ENCODE assay signal across 8 cellular contexts in genomic region chr11:95922536-95923440, GRCh38. TPM values are rescaled to one million over a fixed set of nuclear protein-coding genes. Genes with fewer than 3 reads are reported as not detected.
A peak's percentile ranks its signal among the peaks of the same experiment; 100 is the strongest.
DNase-seq lines count a peak whose midpoint lies in the region; ATAC-seq and TF ChIP-seq lines count a peak whose summit lies in the region.

No MANE protein-coding gene starts in this region.

- peak overlapping the region; percentile 53 for H3K27ac ChIP-seq in CD4-positive, CD25-positive, alpha-beta regulatory T cell (ENCODE audit: insufficient read depth, low read length, poor library complexity, severe bottlenecking)
- H3K27ac ChIP-seq in breast epithelium, result peak overlapping the region; percentile 97 to 98

- H3K4me1 ChIP-seq in CD4-positive, CD25-positive, alpha-beta regulatory T cell (ENCODE audit: control insufficient read depth, insufficient read depth, low read length, poor library complexity, severe bottlenecking), result peaks cover 25% of the 10 kb centered on the region
- peaks cover 0 to 6% of the 10 kb centered on the region in 2 donors for H3K4me1 ChIP-seq in breast epithelium

- peaks cover 13% of the 10 kb centered on the region for H3K27me3 Mint-ChIP-seq in CD4-positive, CD25-positive, alpha-beta regulatory T cell
- H3K27me3 Mint-ChIP-seq in mesothelial cell of epicardium (ENCODE audit: low read depth), result no peaks in the 10 kb centered on the region

- peak overlapping the region; percentile 93 to 99 (median 97) for H3K4me3 Mint-ChIP-seq in CD4-positive, CD25-positive, alpha-beta regulatory T cell
- H3K4me3 Mint-ChIP-seq in mesothelial cell of epicardium, result peak overlapping the region; percentile 94

- intact Hi-C loops in breast epithelium (cut with DNase I; ENCODE audit: low total_unique reads), result no loop called here

- peak overlapping the region; percentile 97 to 98 (median 98) for H3K27ac Mint-ChIP-seq in CD4-positive, CD25-positive, alpha-beta regulatory T cell
- peak overlapping the region; percentile 98 for H3K27ac Mint-ChIP-seq in mesothelial cell of epicardium

- H3K4me3 ChIP-seq in CD4-positive, CD25-positive, alpha-beta regulatory T cell (ENCODE audit: low read depth, low read length), result peak overlapping the region; percentile 96
- peak overlapping the region; percentile 93 for H3K4me3 ChIP-seq in LNCaP clone FGC (ENCODE audit: low read depth, low read length)
- peak overlapping the region; percentile 76 to 94 (median 84) for H3K4me3 ChIP-seq in breast epithelium

- no peaks in the 10 kb centered on the region for H3K9me3 ChIP-seq in CD4-positive, CD25-positive, alpha-beta regulatory T cell (ENCODE audit: control insufficient read depth in 2 of 2, low read length in 2 of 2)
- H3K9me3 ChIP-seq in breast epithelium, result no peaks in the 10 kb centered on the region

- peaks cover 4% of the 10 kb centered on the region for H3K36me3 Mint-ChIP-seq in CD4-positive, CD25-positive, alpha-beta regulatory T cell
- H3K36me3 Mint-ChIP-seq in mesothelial cell of epicardium, result no peaks in the 10 kb centered on the region

- TF ChIP-seq POLR2A in breast epithelium (IDR thresholded peaks at IDR 0.05), result no peak

- no peaks in the 10 kb centered on the region for H3K27me3 ChIP-seq in CD4-positive, CD25-positive, alpha-beta regulatory T cell (ENCODE audit: control insufficient read depth, insufficient read depth, low read length)
- H3K27me3 ChIP-seq in breast epithelium, result no peaks in the 10 kb centered on the region

- H3K9me3 Mint-ChIP-seq in CD4-positive, CD25-positive, alpha-beta regulatory T cell, result no peaks in the 10 kb centered on the region
- H3K9me3 Mint-ChIP-seq in mesothelial cell of epicardium, result no peaks in the 10 kb centered on the region

- H3K4me1 Mint-ChIP-seq in CD4-positive, CD25-positive, alpha-beta regulatory T cell, result peaks cover 19 to 39% (median 26%) of the 10 kb centered on the region in 4 donors
- peaks cover 29% of the 10 kb centered on the region for H3K4me1 Mint-ChIP-seq in mesothelial cell of epicardium

- peak in 1 of 3 donors; percentile 25 for DNase-seq in CD4-positive, CD25-positive, alpha-beta regulatory T cell
- DNase-seq in LNCaP clone FGC (ENCODE audit: low read depth) (no peak), breast epithelium (ENCODE audit: low spot score in 2 of 2) (no peak), mesothelial cell of epicardium (ENCODE audit: low spot score in 2 of 2, unreplicated experiment in 2 of 2) (no peak), hippocampal formation (lab: John Stamatoyannopoulos, UW) (no peak), hepatic stellate cell (ENCODE audit: low spot score) (no peak)

- TF ChIP-seq CTCF in LNCaP clone FGC (IDR thresholded peaks at IDR 0.05; ENCODE audit: control insufficient read depth, extremely low read depth, insufficient read depth), result no peak
- TF ChIP-seq CTCF in breast epithelium (IDR thresholded peaks at IDR 0.05), result no peak
- no peak for TF ChIP-seq CTCF in mesothelial cell of epicardium (IDR thresholded peaks at IDR 0.05; ENCODE audit: unreplicated experiment)

- no peak for ATAC-seq in CD4-positive, CD25-positive, alpha-beta regulatory T cell (ENCODE audit: low read depth in 2 of 2)
- no peak for ATAC-seq in GM21723 (IDR thresholded peaks at IDR 0.05; ENCODE audit: unreplicated experiment)
- no peak for ATAC-seq in HG02970 (IDR thresholded peaks at IDR 0.05; ENCODE audit: low FRiP score, unreplicated experiment)

- no peaks in the 10 kb centered on the region for H3K36me3 ChIP-seq in CD4-positive, CD25-positive, alpha-beta regulatory T cell (ENCODE audit: control insufficient read depth, insufficient read depth, low read length)
- H3K36me3 ChIP-seq in breast epithelium, result no peaks in the 10 kb centered on the region

RNA-seq across cellular contexts. Expression of gene MTMR2, which starts 1.1 kb away (rescaled TPM):
- 9.8 TPM for total RNA-seq in CD4-positive, CD25-positive, alpha-beta regulatory T cell
- polyA plus RNA-seq in CD4-positive, CD25-positive, alpha-beta regulatory T cell, result 10 to 100 TPM; 12.5 to 21.3 (median 14.0) TPM
- 10 to 100 TPM; 20.3 to 28.4 (median 20.5) TPM for total RNA-seq in breast epithelium
- 34.6 to 37.4 TPM (median 36.9 TPM) in 3 replicates for total RNA-seq in mesothelial cell of epicardium
